ENCODE assay signal across 1 cellular context in the genomic region with DNA sequence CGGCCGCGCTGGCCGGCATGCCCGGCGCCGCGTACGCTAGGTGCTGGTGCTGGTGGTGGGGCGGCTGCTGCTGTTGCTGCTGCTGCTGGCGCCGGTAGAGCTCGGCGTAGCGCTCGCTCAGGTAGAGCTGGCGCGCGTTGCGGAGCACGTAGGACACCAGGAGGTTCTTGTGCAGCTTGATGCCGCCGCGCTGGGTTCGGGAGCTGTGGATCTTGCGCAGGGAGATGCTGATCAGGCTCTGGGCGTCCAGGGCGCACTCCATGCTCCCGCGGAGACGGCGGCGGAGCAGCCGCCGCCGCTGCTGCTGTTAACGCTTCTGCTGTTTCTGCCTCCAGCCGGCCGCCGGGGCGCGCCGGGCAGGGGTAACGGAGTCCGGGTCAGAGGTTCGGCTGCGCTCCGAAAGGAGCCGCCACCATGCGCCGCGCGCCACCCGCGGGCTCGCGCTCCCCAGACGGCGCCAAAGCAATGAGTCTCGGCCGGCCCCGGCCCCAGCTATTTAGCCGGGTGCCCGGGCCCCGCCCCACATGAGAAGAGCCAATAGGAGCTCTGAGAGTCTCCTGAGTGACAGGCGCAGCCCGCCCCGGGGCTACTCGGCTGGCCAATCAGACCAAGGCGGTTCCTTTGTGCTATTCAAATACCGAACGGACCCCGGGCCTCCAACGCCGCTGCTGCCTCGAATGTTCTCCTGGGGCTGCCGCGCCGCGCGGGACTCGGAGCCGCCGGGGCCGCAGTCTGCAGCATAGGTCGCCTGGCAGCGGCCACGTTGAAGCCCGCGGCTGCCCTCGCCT.
A peak's percentile ranks its signal among the peaks of the same experiment; 100 is the strongest.
TF ChIP-seq lines count a peak whose summit lies in the region.

A gene (minus strand): TSS at position 471 of the 788 bp plus-strand sequence. CDS start 209 bp downstream, at position 262.

TF ChIP-seq in HepG2, 621 proteins besides CTCF, POLR2A, EP300 and RAD21 (continued from another document and continues in another):
- TF ChIP-seq, protein P1, sequence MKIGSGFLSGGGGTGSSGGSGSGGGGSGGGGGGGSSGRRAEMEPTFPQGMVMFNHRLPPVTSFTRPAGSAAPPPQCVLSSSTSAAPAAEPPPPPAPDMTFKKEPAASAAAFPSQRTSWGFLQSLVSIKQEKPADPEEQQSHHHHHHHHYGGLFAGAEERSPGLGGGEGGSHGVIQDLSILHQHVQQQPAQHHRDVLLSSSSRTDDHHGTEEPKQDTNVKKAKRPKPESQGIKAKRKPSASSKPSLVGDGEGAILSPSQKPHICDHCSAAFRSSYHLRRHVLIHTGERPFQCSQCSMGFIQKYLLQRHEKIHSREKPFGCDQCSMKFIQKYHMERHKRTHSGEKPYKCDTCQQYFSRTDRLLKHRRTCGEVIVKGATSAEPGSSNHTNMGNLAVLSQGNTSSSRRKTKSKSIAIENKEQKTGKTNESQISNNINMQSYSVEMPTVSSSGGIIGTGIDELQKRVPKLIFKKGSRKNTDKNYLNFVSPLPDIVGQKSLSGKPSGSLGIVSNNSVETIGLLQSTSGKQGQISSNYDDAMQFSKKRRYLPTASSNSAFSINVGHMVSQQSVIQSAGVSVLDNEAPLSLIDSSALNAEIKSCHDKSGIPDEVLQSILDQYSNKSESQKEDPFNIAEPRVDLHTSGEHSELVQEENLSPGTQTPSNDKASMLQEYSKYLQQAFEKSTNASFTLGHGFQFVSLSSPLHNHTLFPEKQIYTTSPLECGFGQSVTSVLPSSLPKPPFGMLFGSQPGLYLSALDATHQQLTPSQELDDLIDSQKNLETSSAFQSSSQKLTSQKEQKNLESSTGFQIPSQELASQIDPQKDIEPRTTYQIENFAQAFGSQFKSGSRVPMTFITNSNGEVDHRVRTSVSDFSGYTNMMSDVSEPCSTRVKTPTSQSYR (CRISPR knock-in tag; IDR thresholded peaks at IDR 0.05; ENCODE audit: borderline replicate concordance) = no peak
- TF ChIP-seq, protein P2, sequence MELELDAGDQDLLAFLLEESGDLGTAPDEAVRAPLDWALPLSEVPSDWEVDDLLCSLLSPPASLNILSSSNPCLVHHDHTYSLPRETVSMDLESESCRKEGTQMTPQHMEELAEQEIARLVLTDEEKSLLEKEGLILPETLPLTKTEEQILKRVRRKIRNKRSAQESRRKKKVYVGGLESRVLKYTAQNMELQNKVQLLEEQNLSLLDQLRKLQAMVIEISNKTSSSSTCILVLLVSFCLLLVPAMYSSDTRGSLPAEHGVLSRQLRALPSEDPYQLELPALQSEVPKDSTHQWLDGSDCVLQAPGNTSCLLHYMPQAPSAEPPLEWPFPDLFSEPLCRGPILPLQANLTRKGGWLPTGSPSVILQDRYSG (CRISPR knock-in tag; IDR thresholded peaks at IDR 0.05) = peak; percentile 85; the same call in 1 of the 2 replicates
- TF ChIP-seq MEIS1 (CRISPR knock-in tag; IDR thresholded peaks at IDR 0.05; ENCODE audit: borderline replicate concordance) (no peak), ARID2 (CRISPR knock-in tag; IDR thresholded peaks at IDR 0.05; ENCODE audit: borderline replicate concordance) (peak; percentile 80), SMC3 (IDR thresholded peaks at IDR 0.05; ENCODE audit: low read length) (no peak), STAG1 (CRISPR knock-in tag; IDR thresholded peaks at IDR 0.05) (no peak; the same call in 1 of the 2 replicates), SRF (IDR thresholded peaks at IDR 0.05; ENCODE audit: low read depth, low read length) (no peak), ZNF674 (CRISPR knock-in tag; IDR thresholded peaks at IDR 0.05; ENCODE audit: low read depth) (no peak), ATF7 (IDR thresholded peaks at IDR 0.05) (no peak), ATF7 (CRISPR knock-in tag; IDR thresholded peaks at IDR 0.05) (no peak), ZNF224 (CRISPR knock-in tag; IDR thresholded peaks at IDR 0.05) (peak; percentile 87), ZNF724P (CRISPR knock-in tag; IDR thresholded peaks at IDR 0.05; ENCODE audit: borderline replicate concordance) (no peak), ZNF33B (CRISPR knock-in tag; IDR thresholded peaks at IDR 0.05) (no peak; the same call in 1 of the 2 replicates), MTA3 (CRISPR knock-in tag; IDR thresholded peaks at IDR 0.05) (no peak), ZNF446 (CRISPR knock-in tag; IDR thresholded peaks at IDR 0.05) (peak; percentile 69; the same call in 1 of the 2 replicates), ZNF572 (CRISPR knock-in tag; IDR thresholded peaks at IDR 0.05) (no peak), PITX1 (CRISPR knock-in tag; IDR thresholded peaks at IDR 0.05) (no peak), HMG20B (CRISPR knock-in tag; conservative IDR thresholded peaks at IDR 0.05) (no peak), PHF20 (CRISPR knock-in tag; IDR thresholded peaks at IDR 0.05) (no peak), NR1H2 (CRISPR knock-in tag; IDR thresholded peaks at IDR 0.05; ENCODE audit: borderline replicate concordance, low read depth) (no peak), HES4 (CRISPR knock-in tag; IDR thresholded peaks at IDR 0.05; ENCODE audit: borderline replicate concordance) (peak; percentile 48; the same call in 1 of the 2 replicates), ZNF296 (CRISPR knock-in tag; conservative IDR thresholded peaks at IDR 0.05) (no peak), SAFB2 (CRISPR knock-in tag; IDR thresholded peaks at IDR 0.05; ENCODE audit: borderline replicate concordance, low read depth) (peak; percentile 80; the same call in 1 of the 2 replicates), CHD4 (IDR thresholded peaks at IDR 0.05; ENCODE audit: borderline replicate concordance, low read length) (no peak), HIVEP1 (CRISPR knock-in tag; IDR thresholded peaks at IDR 0.05) (peak; percentile 67; the same call in 1 of the 2 replicates)
- TF ChIP-seq, protein P3, sequence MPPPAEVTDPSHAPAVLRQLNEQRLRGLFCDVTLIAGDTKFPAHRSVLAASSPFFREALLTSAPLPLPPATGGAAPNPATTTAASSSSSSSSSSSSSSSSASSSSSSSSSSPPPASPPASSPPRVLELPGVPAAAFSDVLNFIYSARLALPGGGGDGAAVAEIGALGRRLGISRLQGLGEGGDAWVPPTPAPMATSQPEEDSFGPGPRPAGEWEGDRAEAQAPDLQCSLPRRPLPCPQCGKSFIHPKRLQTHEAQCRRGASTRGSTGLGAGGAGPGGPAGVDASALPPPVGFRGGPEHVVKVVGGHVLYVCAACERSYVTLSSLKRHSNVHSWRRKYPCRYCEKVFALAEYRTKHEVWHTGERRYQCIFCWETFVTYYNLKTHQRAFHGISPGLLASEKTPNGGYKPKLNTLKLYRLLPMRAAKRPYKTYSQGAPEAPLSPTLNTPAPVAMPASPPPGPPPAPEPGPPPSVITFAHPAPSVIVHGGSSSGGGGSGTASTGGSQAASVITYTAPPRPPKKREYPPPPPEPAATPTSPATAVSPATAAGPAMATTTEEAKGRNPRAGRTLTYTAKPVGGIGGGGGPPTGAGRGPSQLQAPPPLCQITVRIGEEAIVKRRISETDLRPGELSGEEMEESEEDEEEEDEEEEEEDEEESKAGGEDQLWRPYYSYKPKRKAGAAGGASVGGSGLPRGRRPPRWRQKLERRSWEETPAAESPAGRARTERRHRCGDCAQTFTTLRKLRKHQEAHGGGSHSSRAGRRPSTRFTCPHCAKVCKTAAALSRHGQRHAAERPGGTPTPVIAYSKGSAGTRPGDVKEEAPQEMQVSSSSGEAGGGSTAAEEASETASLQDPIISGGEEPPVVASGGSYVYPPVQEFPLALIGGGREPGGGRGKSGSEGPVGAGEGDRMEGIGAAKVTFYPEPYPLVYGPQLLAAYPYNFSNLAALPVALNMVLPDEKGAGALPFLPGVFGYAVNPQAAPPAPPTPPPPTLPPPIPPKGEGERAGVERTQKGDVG (CRISPR knock-in tag; IDR thresholded peaks at IDR 0.05; ENCODE audit: borderline replicate concordance) = 0 out of 2 replicates have a peak, but pooled peaks have one; percentile 64
- TF ChIP-seq, protein P4, sequence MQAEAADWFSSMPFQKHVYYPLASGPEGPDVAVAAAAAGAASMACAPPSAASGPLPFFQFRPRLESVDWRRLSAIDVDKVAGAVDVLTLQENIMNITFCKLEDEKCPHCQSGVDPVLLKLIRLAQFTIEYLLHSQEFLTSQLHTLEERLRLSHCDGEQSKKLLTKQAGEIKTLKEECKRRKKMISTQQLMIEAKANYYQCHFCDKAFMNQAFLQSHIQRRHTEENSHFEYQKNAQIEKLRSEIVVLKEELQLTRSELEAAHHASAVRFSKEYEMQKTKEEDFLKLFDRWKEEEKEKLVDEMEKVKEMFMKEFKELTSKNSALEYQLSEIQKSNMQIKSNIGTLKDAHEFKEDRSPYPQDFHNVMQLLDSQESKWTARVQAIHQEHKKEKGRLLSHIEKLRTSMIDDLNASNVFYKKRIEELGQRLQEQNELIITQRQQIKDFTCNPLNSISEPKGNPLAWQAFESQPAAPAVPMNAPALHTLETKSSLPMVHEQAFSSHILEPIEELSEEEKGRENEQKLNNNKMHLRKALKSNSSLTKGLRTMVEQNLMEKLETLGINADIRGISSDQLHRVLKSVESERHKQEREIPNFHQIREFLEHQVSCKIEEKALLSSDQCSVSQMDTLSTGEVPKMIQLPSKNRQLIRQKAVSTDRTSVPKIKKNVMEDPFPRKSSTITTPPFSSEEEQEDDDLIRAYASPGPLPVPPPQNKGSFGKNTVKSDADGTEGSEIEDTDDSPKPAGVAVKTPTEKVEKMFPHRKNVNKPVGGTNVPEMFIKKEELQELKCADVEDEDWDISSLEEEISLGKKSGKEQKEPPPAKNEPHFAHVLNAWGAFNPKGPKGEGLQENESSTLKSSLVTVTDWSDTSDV (CRISPR knock-in tag; IDR thresholded peaks at IDR 0.05) = peak; percentile 92
- TF ChIP-seq, protein P5, sequence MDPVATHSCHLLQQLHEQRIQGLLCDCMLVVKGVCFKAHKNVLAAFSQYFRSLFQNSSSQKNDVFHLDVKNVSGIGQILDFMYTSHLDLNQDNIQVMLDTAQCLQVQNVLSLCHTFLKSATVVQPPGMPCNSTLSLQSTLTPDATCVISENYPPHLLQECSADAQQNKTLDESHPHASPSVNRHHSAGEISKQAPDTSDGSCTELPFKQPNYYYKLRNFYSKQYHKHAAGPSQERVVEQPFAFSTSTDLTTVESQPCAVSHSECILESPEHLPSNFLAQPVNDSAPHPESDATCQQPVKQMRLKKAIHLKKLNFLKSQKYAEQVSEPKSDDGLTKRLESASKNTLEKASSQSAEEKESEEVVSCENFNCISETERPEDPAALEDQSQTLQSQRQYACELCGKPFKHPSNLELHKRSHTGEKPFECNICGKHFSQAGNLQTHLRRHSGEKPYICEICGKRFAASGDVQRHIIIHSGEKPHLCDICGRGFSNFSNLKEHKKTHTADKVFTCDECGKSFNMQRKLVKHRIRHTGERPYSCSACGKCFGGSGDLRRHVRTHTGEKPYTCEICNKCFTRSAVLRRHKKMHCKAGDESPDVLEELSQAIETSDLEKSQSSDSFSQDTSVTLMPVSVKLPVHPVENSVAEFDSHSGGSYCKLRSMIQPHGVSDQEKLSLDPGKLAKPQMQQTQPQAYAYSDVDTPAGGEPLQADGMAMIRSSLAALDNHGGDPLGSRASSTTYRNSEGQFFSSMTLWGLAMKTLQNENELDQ (CRISPR knock-in tag; IDR thresholded peaks at IDR 0.05; ENCODE audit: borderline replicate concordance) = no peak
- TF ChIP-seq, protein P6, sequence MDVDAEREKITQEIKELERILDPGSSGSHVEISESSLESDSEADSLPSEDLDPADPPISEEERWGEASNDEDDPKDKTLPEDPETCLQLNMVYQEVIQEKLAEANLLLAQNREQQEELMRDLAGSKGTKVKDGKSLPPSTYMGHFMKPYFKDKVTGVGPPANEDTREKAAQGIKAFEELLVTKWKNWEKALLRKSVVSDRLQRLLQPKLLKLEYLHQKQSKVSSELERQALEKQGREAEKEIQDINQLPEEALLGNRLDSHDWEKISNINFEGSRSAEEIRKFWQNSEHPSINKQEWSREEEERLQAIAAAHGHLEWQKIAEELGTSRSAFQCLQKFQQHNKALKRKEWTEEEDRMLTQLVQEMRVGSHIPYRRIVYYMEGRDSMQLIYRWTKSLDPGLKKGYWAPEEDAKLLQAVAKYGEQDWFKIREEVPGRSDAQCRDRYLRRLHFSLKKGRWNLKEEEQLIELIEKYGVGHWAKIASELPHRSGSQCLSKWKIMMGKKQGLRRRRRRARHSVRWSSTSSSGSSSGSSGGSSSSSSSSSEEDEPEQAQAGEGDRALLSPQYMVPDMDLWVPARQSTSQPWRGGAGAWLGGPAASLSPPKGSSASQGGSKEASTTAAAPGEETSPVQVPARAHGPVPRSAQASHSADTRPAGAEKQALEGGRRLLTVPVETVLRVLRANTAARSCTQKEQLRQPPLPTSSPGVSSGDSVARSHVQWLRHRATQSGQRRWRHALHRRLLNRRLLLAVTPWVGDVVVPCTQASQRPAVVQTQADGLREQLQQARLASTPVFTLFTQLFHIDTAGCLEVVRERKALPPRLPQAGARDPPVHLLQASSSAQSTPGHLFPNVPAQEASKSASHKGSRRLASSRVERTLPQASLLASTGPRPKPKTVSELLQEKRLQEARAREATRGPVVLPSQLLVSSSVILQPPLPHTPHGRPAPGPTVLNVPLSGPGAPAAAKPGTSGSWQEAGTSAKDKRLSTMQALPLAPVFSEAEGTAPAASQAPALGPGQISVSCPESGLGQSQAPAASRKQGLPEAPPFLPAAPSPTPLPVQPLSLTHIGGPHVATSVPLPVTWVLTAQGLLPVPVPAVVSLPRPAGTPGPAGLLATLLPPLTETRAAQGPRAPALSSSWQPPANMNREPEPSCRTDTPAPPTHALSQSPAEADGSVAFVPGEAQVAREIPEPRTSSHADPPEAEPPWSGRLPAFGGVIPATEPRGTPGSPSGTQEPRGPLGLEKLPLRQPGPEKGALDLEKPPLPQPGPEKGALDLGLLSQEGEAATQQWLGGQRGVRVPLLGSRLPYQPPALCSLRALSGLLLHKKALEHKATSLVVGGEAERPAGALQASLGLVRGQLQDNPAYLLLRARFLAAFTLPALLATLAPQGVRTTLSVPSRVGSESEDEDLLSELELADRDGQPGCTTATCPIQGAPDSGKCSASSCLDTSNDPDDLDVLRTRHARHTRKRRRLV (CRISPR knock-in tag; IDR thresholded peaks at IDR 0.05) = 0 out of 2 replicates have a peak, but pooled peaks have one; percentile 48
- TF ChIP-seq, protein P7, sequence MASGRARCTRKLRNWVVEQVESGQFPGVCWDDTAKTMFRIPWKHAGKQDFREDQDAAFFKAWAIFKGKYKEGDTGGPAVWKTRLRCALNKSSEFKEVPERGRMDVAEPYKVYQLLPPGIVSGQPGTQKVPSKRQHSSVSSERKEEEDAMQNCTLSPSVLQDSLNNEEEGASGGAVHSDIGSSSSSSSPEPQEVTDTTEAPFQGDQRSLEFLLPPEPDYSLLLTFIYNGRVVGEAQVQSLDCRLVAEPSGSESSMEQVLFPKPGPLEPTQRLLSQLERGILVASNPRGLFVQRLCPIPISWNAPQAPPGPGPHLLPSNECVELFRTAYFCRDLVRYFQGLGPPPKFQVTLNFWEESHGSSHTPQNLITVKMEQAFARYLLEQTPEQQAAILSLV (CRISPR knock-in tag; IDR thresholded peaks at IDR 0.05; ENCODE audit: borderline replicate concordance) = 0 out of 2 replicates have a peak, but pooled peaks have one; percentile 58
- TF ChIP-seq, protein P8, sequence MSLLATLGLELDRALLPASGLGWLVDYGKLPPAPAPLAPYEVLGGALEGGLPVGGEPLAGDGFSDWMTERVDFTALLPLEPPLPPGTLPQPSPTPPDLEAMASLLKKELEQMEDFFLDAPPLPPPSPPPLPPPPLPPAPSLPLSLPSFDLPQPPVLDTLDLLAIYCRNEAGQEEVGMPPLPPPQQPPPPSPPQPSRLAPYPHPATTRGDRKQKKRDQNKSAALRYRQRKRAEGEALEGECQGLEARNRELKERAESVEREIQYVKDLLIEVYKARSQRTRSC (CRISPR knock-in tag; IDR thresholded peaks at IDR 0.05; ENCODE audit: low read depth) = no peak
- TF ChIP-seq, protein P9, sequence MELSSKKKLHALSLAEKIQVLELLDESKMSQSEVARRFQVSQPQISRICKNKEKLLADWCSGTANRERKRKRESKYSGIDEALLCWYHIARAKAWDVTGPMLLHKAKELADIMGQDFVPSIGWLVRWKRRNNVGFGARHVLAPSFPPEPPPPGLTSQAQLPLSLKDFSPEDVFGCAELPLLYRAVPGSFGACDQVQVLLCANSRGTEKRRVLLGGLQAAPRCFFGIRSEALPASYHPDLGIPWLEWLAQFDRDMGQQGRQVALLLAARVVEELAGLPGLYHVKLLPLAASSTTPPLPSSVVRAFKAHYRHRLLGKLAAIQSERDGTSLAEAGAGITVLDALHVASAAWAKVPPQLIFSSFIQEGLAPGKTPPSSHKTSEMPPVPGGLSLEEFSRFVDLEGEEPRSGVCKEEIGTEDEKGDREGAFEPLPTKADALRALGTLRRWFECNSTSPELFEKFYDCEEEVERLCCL (CRISPR knock-in tag; IDR thresholded peaks at IDR 0.05; ENCODE audit: borderline replicate concordance) = no peak
